ENCODE assay signal across 8 cellular contexts in genomic region chr1:243482237-243483022, GRCh38.
A peak's percentile ranks its signal among the peaks of the same experiment; 100 is the strongest.
DNase-seq lines count a peak whose midpoint lies in the region; ATAC-seq lines count a peak whose summit lies in the region.

No MANE protein-coding gene starts in this region.

- in situ Hi-C loops in KBM-7 (cut with MboI; ENCODE audit: low pct_unique_long_range_greater_than_20kb, low sequenced_read_pairs), result no loop called here

- H2BK15ac ChIP-seq in mesenchymal stem cell (ENCODE audit: low read depth, poor library complexity, severe bottlenecking), result peak overlapping the region; percentile 89

- no peak overlapping the region for H3K23ac ChIP-seq in mesenchymal stem cell (ENCODE audit: low read length in 2 of 2)

- peak overlapping the region; percentile 76 for H4K8ac ChIP-seq in mesenchymal stem cell (ENCODE audit: low read length)

- H3K9ac ChIP-seq in mesenchymal stem cell (ENCODE audit: low read length), result peak overlapping the region; percentile 38

- peak overlapping the region in 1 of 2 experiments; percentile 87 for H2BK12ac ChIP-seq in mesenchymal stem cell (ENCODE audit: low read length in 2 of 2)

- no peak overlapping the region for H2BK120ac ChIP-seq in mesenchymal stem cell (ENCODE audit: low read depth, low read length)

- H3K36me3 ChIP-seq in mesenchymal stem cell (ENCODE audit: control insufficient read depth in 1 of 2, insufficient read depth in 2 of 2, low read depth in 1 of 2, low read length in 2 of 2), result peaks cover 4 to 18% of the 10 kb centered on the region in 2 experiments

- H3K4ac ChIP-seq in mesenchymal stem cell (ENCODE audit: low read depth in 1 of 2, low read length in 2 of 2), result peak overlapping the region in 1 of 2 experiments; percentile 57

- H3K9me3 ChIP-seq in mesenchymal stem cell (ENCODE audit: control insufficient read depth, low read length), result no peaks in the 10 kb centered on the region

- peaks cover 6% of the 10 kb centered on the region for H3K79me1 ChIP-seq in mesenchymal stem cell (replicated peaks; ENCODE audit: low read length, poor library complexity, severe bottlenecking)

- no peak overlapping the region for H2BK5ac ChIP-seq in mesenchymal stem cell (ENCODE audit: low read depth, low read length, poor library complexity, severe bottlenecking)

- peak overlapping the region; percentile 89 for H3K4me2 ChIP-seq in mesenchymal stem cell (ENCODE audit: low read length, poor library complexity, severe bottlenecking)

- no peaks in the 10 kb centered on the region for H3K27me3 ChIP-seq in mesenchymal stem cell (ENCODE audit: control insufficient read depth in 1 of 2, insufficient read depth in 1 of 2, low read length in 2 of 2)

- H3K14ac ChIP-seq in mesenchymal stem cell (ENCODE audit: low read length in 2 of 2), result no peak overlapping the region

- DNase-seq in EH (ENCODE audit: low read depth) (peak; percentile 67), NCI-H2227 treated with DMSO at 0.1 percent for 48 hours (lab: John Stamatoyannopoulos, UW) (peak; percentile 15), cerebellum (ENCODE audit: low spot score) (peak; percentile 56), mesenchymal stem cell (peak; percentile 55), KBM-7 (no peak), NAMALWA (ENCODE audit: low spot score) (no peak)

- WGBS in mesenchymal stem cell, result 32% methylated on average over 19 of the region's 24 CpGs

- no peak overlapping the region for H2AK5ac ChIP-seq in mesenchymal stem cell (ENCODE audit: low read length, severe bottlenecking)

- peak overlapping the region; percentile 44 to 51 for H3K4me3 ChIP-seq in mesenchymal stem cell (ENCODE audit: insufficient read depth in 1 of 2, low read depth in 1 of 2, low read length in 2 of 2)

- peaks cover 15% of the 10 kb centered on the region for H3K4me1 ChIP-seq in mesenchymal stem cell (ENCODE audit: control insufficient read depth, insufficient read depth, low read depth, low read length)

- no peak overlapping the region for H4K91ac ChIP-seq in mesenchymal stem cell (ENCODE audit: low read length)

- H3K18ac ChIP-seq in mesenchymal stem cell (ENCODE audit: low read depth in 1 of 2, low read length in 2 of 2), result peak overlapping the region; percentile 47 to 82

- ATAC-seq in GM21619 (IDR thresholded peaks at IDR 0.05; ENCODE audit: unreplicated experiment), result no peak
- ATAC-seq in HG03039 (IDR thresholded peaks at IDR 0.05; ENCODE audit: unreplicated experiment), result no peak

- no peak overlapping the region for H3K27ac ChIP-seq in mesenchymal stem cell (ENCODE audit: low read length, poor library complexity, severe bottlenecking)

- no peak overlapping the region for H2AFZ ChIP-seq in mesenchymal stem cell (ENCODE audit: low read depth, low read length)

Comparison
In these comparisons a context has a peak if more than half of its experiments do, and no peak if none do; other contexts are left out.
1. DNase-seq: peak in EH (single experiment), NCI-H2227 treated with DMSO at 0.1 percent for 48 hours (single experiment), cerebellum (single experiment) and mesenchymal stem cell (single experiment); none in KBM-7 (single experiment) and NAMALWA (single experiment).